Comparison of ENCODE assay signal across 8 cellular contexts in the genomic region with DNA sequence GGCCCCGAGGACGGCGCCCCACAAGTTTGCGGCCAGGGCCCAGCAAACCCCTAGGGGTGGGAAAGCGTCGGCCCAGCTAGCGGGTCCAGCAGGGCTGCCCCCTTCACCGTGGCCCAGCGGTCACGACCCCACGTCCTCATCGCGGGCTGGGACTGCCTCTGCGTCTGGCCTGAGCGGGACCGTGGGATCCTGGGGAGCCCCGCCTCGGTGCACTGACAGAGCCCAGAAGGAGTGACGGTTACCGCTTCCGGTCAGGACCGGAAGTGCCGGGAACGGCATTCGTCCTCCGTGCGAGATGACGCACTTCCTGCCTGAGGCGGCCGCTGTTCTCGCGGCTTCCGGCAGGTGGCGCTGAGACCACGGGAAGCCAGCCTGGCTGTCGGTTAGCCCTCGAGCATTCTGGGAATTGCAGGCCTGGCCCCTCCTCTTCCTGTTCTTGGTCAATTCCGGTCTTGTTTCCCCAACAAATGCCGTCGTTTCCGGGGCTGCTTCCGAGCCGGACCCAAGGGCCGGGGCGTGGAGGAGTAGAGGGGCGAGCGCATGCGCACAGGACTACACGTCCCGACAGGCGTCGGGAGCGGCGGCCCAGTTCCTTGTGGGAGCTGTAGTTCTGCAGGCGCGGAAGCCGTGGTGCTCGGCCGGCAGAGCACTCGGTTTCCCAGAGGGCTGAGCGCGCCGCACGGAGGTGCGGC. TPM values are rescaled to one million over a fixed set of nuclear protein-coding genes. Genes with fewer than 3 reads are reported as not detected.
A peak's percentile ranks its signal among the peaks of the same experiment; 100 is the strongest.
DNase-seq lines count a peak whose midpoint lies in the region; ATAC-seq and TF ChIP-seq lines count a peak whose summit lies in the region.

TSS of gene TSSC4 (plus strand) at position 682 of the 692 bp plus-strand sequence. CDS start 1,884 bp downstream, outside the sequence.

- TF ChIP-seq POLR2A in GM19099 (IDR thresholded peaks at IDR 0.05; ENCODE audit: extremely low read depth, insufficient read length, low read depth): peak; percentile 88

- no peaks in the 10 kb centered on the region for H3K27me3 Mint-ChIP-seq in activated CD4-positive, alpha-beta T cell treated with anti-CD3 and anti-CD28 coated beads for 36 hours

- peak within 1 kb of the TSS; percentile 87 for H3K4me3 Mint-ChIP-seq in activated CD4-positive, alpha-beta T cell treated with anti-CD3 and anti-CD28 coated beads for 36 hours

- H3K4me1 Mint-ChIP-seq in activated CD4-positive, alpha-beta T cell treated with anti-CD3 and anti-CD28 coated beads for 36 hours: peaks cover 16% of the 10 kb centered on the region

- POLR2A ChIA-PET in activated CD4-positive, alpha-beta T cell treated with anti-CD3 and anti-CD28 coated beads for 36 hours (lab: Charles Lee): interaction anchor here (0.7 to 1.3 kb wide), 4 partner anchors 13 to 589 kb away, joined by 3 to 6 read pairs (median 4); partner anchors contain the start of gene CD81

- H3K9me3 Mint-ChIP-seq in activated CD4-positive, alpha-beta T cell treated with anti-CD3 and anti-CD28 coated beads for 36 hours (ENCODE audit: low read depth): no peaks in the 10 kb centered on the region

- H3K36me3 Mint-ChIP-seq in activated CD4-positive, alpha-beta T cell treated with anti-CD3 and anti-CD28 coated beads for 36 hours (ENCODE audit: low read depth): peaks cover 9% of the 10 kb centered on the region

- peak within 1 kb of the TSS; percentile 99 for H3K27ac ChIP-seq in cingulate gyrus (ENCODE audit: low read depth, low read length)

- ATAC-seq in HG03439 (IDR thresholded peaks at IDR 0.05; ENCODE audit: unreplicated experiment): peak; percentile 78
- ATAC-seq in activated CD4-positive, alpha-beta T cell treated with anti-CD3 and anti-CD28 coated beads for 36 hours: peak; percentile 91

- peak within 1 kb of the TSS; percentile 84 for H3K27ac Mint-ChIP-seq in activated CD4-positive, alpha-beta T cell treated with anti-CD3 and anti-CD28 coated beads for 36 hours

- DNase-seq in Ammon's horn (ENCODE audit: low spot score) (peak; percentile 100), NCI-H510A treated with DMSO at 0.1 percent for 48 hours (lab: John Stamatoyannopoulos, UW) (peak; percentile 97), kidney glomerular epithelial cell (lab: John Stamatoyannopoulos, UW) (peak; percentile 99)
- DNase-seq in activated CD4-positive, alpha-beta T cell treated with anti-CD3 and anti-CD28 coated beads for 36 hours: peak; percentile 100
- peak; percentile 97 to 99 (median 97) for DNase-seq in stimulated activated CD4-positive, alpha-beta T cell treated with anti-CD3 and anti-CD28 coated beads, Interleukin-1b, Interleukin-23, amount 100 ng/mL, for 24 hours (ENCODE audit: low read depth in 4 of 4, low spot score in 1 of 4)

- intact Hi-C loops in activated CD4-positive, alpha-beta T cell treated with anti-CD3 and anti-CD28 coated beads for 36 hours (cut with DNase I, micrococcal nuclease): loop anchor here (1.0 to 5.0 kb wide), 17 partner anchors 19 to 1022 kb away; partner anchors contain the start of genes C11orf21 (in 1 of the 2), CARS1 (in 1 of the 2), CD81 (in 1 of the 2) and CDKN1C (in 1 of the 2)

- CTCF ChIA-PET in activated CD4-positive, alpha-beta T cell treated with anti-CD3 and anti-CD28 coated beads for 36 hours (lab: Charles Lee): interaction anchor here (0.6 to 3.1 kb wide), 11 partner anchors 9 to 590 kb away, joined by 3 to 14 read pairs (median 3); partner anchors contain the start of gene INS

RNA-seq across cellular contexts. Expression of gene TSSC4, which starts in this region (rescaled TPM):
- 10 to 100 TPM; 19.8 to 38.4 TPM for total RNA-seq in activated CD4-positive, alpha-beta T cell treated with anti-CD3 and anti-CD28 coated beads for 36 hours

Comparison
In these comparisons a context has a peak if more than half of its experiments do, and no peak if none do; other contexts are left out.
1. Peak in every context shown above with its lines: DNase-seq, ATAC-seq and H3K27ac ChIP-seq.